Comparison of ENCODE assay signal across 1 cellular context in the genomic region with DNA sequence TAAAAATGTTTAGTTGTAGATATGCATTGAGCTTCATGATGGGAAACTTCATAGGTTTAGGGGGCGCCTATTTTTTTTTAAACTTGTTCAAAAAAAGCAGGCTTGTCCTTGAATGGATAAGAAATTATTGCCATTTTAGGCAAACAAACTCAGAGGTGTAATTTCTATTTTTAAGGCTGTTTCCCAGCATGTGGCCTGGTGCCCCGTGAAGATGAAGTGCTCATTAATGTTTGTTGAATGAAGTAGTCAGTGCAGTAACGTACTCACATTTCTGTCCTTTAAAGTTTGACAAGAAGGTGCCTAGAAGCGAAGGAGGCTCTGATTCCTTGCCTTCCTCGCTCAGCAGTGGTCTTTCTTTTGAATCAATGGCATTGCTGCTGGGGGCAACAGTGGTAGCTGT.
TF ChIP-seq lines count a peak whose summit lies in the region.

No MANE protein-coding gene starts in this region.

TF ChIP-seq in endothelial cell of umbilical vein, 7 proteins besides CTCF, POLR2A, EP300 and RAD21:
- TF ChIP-seq EZH2 (IDR thresholded peaks at IDR 0.05; ENCODE audit: borderline replicate concordance, low read depth, low read length, severe bottlenecking), result no peak
- no peak for TF ChIP-seq MYC (IDR thresholded peaks at IDR 0.05; ENCODE audit: low read depth, low read length)
- TF ChIP-seq JUN (IDR thresholded peaks at IDR 0.05; ENCODE audit: borderline replicate concordance, insufficient read depth, insufficient read length, low read depth), result no peak
- no peak for TF ChIP-seq FOS (IDR thresholded peaks at IDR 0.05; ENCODE audit: borderline replicate concordance, insufficient read depth, low read length)
- no peak for TF ChIP-seq GATA2 (IDR thresholded peaks at IDR 0.05; ENCODE audit: insufficient read depth, insufficient read length, low read depth, low read length)
- no peak for TF ChIP-seq POLR2AphosphoS5 (IDR thresholded peaks at IDR 0.05; ENCODE audit: insufficient read depth, low read depth, low read length)
